ENCODE assay signal across 1 cellular context in genomic region chr12:27332407-27333310, GRCh38.
TF ChIP-seq lines count a peak whose summit lies in the region.

Gene BMAL2 (plus strand): TSS chr12:27332836. CDS start chr12:27333073, 237 bp downstream.

TF ChIP-seq in HEK293, 187 proteins besides CTCF, POLR2A, EP300 and RAD21 (continued from another document and continues in another):
- TF ChIP-seq ZNF362 (tag by site-specific recombination; IDR thresholded peaks at IDR 0.05), result no peak
- no peak for TF ChIP-seq ZNF16 (tag by site-specific recombination; IDR thresholded peaks at IDR 0.05; ENCODE audit: low read depth)
- no peak for TF ChIP-seq ZSCAN4 (tag by site-specific recombination; IDR thresholded peaks at IDR 0.05)
- no peak for TF ChIP-seq ZNF510 (tag by site-specific recombination; IDR thresholded peaks at IDR 0.05; ENCODE audit: insufficient replicate concordance)
- TF ChIP-seq ZBTB20 (tag by site-specific recombination; IDR thresholded peaks at IDR 0.05), result peak; percentile 64; the same call in 1 of the 2 replicates
- no peak for TF ChIP-seq ZNF266 (tag by site-specific recombination; IDR thresholded peaks at IDR 0.05; ENCODE audit: low read depth)
- TF ChIP-seq MYNN (tag by site-specific recombination; IDR thresholded peaks at IDR 0.05; ENCODE audit: borderline replicate concordance), result no peak
- no peak for TF ChIP-seq ZNF19 (tag by site-specific recombination; IDR thresholded peaks at IDR 0.05; ENCODE audit: low read depth)
- TF ChIP-seq ZSCAN30 (tag by site-specific recombination; IDR thresholded peaks at IDR 0.05), result peak; percentile 49; the same call in 1 of the 2 replicates
- TF ChIP-seq ZNF132 (tag by site-specific recombination; IDR thresholded peaks at IDR 0.05; ENCODE audit: borderline replicate concordance), result no peak
- TF ChIP-seq ZNF514 (tag by site-specific recombination; IDR thresholded peaks at IDR 0.05), result no peak
- TF ChIP-seq ZNF366 (tag by site-specific recombination; conservative IDR thresholded peaks at IDR 0.05), result peak; percentile 51; the same call in 1 of the 2 replicates
- TF ChIP-seq ZNF623 (tag by site-specific recombination; IDR thresholded peaks at IDR 0.05), result no peak
- TF ChIP-seq HOXC10 (CRISPR knock-in tag; IDR thresholded peaks at IDR 0.05), result no peak
- TF ChIP-seq YY1 (tag by site-specific recombination; IDR thresholded peaks at IDR 0.05), result 0 out of 2 replicates have a peak, but pooled peaks have one; percentile 26
- no peak for TF ChIP-seq ZNF626 (tag by site-specific recombination; IDR thresholded peaks at IDR 0.05)
- TF ChIP-seq ZNF335 (tag by site-specific recombination; conservative IDR thresholded peaks at IDR 0.05), result peak; percentile 62
- no peak for TF ChIP-seq ZNF211 (tag by site-specific recombination; IDR thresholded peaks at IDR 0.05; ENCODE audit: low read depth)
- no peak for TF ChIP-seq ZNF585B (tag by site-specific recombination; IDR thresholded peaks at IDR 0.05)
- TF ChIP-seq ZNF521 (tag by site-specific recombination; IDR thresholded peaks at IDR 0.05), result no peak
- no peak for TF ChIP-seq ZNF654 (tag by site-specific recombination; IDR thresholded peaks at IDR 0.05; ENCODE audit: low read depth)
- TF ChIP-seq GLIS1 (tag by site-specific recombination; IDR thresholded peaks at IDR 0.05), result peak; percentile 44; the same call in 1 of the 2 replicates
- no peak for TF ChIP-seq ZNF776 (tag by site-specific recombination; IDR thresholded peaks at IDR 0.05; ENCODE audit: borderline replicate concordance)
- no peak; the same call in 1 of the 2 replicates for TF ChIP-seq ZNF501 (tag by site-specific recombination; IDR thresholded peaks at IDR 0.05)
- TF ChIP-seq ZNF449 (tag by site-specific recombination; IDR thresholded peaks at IDR 0.05), result no peak
- TF ChIP-seq ZNF513 (tag by site-specific recombination; IDR thresholded peaks at IDR 0.05), result no peak
- TF ChIP-seq ZNF701 (tag by site-specific recombination; IDR thresholded peaks at IDR 0.05), result no peak
- no peak for TF ChIP-seq ZNF394 (tag by site-specific recombination; IDR thresholded peaks at IDR 0.05; ENCODE audit: borderline replicate concordance)
- no peak for TF ChIP-seq ZNF324 (tag by site-specific recombination; IDR thresholded peaks at IDR 0.05)
- TF ChIP-seq ZSCAN16 (tag by site-specific recombination; IDR thresholded peaks at IDR 0.05), result no peak
- TF ChIP-seq ZNF549 (tag by site-specific recombination; IDR thresholded peaks at IDR 0.05), result no peak
- TF ChIP-seq FEZF1 (tag by site-specific recombination; IDR thresholded peaks at IDR 0.05), result 0 out of 2 replicates have a peak, but pooled peaks have one; percentile 38
- TF ChIP-seq PBX3 (CRISPR knock-in tag; IDR thresholded peaks at IDR 0.05), result no peak
- TF ChIP-seq ZNF302 (tag by site-specific recombination; IDR thresholded peaks at IDR 0.05; ENCODE audit: low read depth), result no peak
- no peak for TF ChIP-seq ZNF792 (tag by site-specific recombination; IDR thresholded peaks at IDR 0.05)
- no peak for TF ChIP-seq ZNF560 (tag by site-specific recombination; IDR thresholded peaks at IDR 0.05; ENCODE audit: borderline replicate concordance)
- TF ChIP-seq, protein P1, sequence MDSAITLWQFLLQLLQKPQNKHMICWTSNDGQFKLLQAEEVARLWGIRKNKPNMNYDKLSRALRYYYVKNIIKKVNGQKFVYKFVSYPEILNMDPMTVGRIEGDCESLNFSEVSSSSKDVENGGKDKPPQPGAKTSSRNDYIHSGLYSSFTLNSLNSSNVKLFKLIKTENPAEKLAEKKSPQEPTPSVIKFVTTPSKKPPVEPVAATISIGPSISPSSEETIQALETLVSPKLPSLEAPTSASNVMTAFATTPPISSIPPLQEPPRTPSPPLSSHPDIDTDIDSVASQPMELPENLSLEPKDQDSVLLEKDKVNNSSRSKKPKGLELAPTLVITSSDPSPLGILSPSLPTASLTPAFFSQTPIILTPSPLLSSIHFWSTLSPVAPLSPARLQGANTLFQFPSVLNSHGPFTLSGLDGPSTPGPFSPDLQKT (IDR thresholded peaks at IDR 0.05; ENCODE audit: borderline replicate concordance, low read depth, low read length), result no peak
- 0 out of 2 replicates have a peak, but pooled peaks have one; percentile 38 for TF ChIP-seq ZNF777 (tag by site-specific recombination; IDR thresholded peaks at IDR 0.05; ENCODE audit: borderline replicate concordance)
- no peak for TF ChIP-seq ZNF558 (tag by site-specific recombination; IDR thresholded peaks at IDR 0.05)
- no peak for TF ChIP-seq ZNF621 (tag by site-specific recombination; IDR thresholded peaks at IDR 0.05)
- TF ChIP-seq ZNF660 (tag by site-specific recombination; IDR thresholded peaks at IDR 0.05), result no peak
- TF ChIP-seq ZNF530 (tag by site-specific recombination; IDR thresholded peaks at IDR 0.05; ENCODE audit: low read depth), result no peak
- no peak for TF ChIP-seq ZNF48 (tag by site-specific recombination; IDR thresholded peaks at IDR 0.05)
- TF ChIP-seq SP7 (tag by site-specific recombination; IDR thresholded peaks at IDR 0.05), result peak; percentile 70
- TF ChIP-seq ZNF416 (tag by site-specific recombination; IDR thresholded peaks at IDR 0.05), result no peak
- TF ChIP-seq OVOL3 (tag by site-specific recombination; IDR thresholded peaks at IDR 0.05), result no peak
- no peak for TF ChIP-seq ZNF133 (tag by site-specific recombination; IDR thresholded peaks at IDR 0.05)
- no peak for TF ChIP-seq GLI2 (tag by site-specific recombination; IDR thresholded peaks at IDR 0.05; ENCODE audit: borderline replicate concordance, low read depth)
- no peak for TF ChIP-seq ZSCAN18 (tag by site-specific recombination; IDR thresholded peaks at IDR 0.05)
- no peak for TF ChIP-seq ZNF664 (tag by site-specific recombination; IDR thresholded peaks at IDR 0.05)
- no peak for TF ChIP-seq ZNF426 (tag by site-specific recombination; IDR thresholded peaks at IDR 0.05)
- no peak for TF ChIP-seq BCL11A (tag by site-specific recombination; IDR thresholded peaks at IDR 0.05; ENCODE audit: low read depth)
- no peak for TF ChIP-seq ZNF280D (tag by site-specific recombination; IDR thresholded peaks at IDR 0.05)
- no peak for TF ChIP-seq ZNF10 (tag by site-specific recombination; IDR thresholded peaks at IDR 0.05)
- no peak for TF ChIP-seq ZNF843 (tag by site-specific recombination; IDR thresholded peaks at IDR 0.05)
- no peak for TF ChIP-seq ZNF112 (tag by site-specific recombination; IDR thresholded peaks at IDR 0.05)
- TF ChIP-seq ZNF561 (tag by site-specific recombination; IDR thresholded peaks at IDR 0.05; ENCODE audit: borderline replicate concordance), result no peak
- TF ChIP-seq, protein P2, sequence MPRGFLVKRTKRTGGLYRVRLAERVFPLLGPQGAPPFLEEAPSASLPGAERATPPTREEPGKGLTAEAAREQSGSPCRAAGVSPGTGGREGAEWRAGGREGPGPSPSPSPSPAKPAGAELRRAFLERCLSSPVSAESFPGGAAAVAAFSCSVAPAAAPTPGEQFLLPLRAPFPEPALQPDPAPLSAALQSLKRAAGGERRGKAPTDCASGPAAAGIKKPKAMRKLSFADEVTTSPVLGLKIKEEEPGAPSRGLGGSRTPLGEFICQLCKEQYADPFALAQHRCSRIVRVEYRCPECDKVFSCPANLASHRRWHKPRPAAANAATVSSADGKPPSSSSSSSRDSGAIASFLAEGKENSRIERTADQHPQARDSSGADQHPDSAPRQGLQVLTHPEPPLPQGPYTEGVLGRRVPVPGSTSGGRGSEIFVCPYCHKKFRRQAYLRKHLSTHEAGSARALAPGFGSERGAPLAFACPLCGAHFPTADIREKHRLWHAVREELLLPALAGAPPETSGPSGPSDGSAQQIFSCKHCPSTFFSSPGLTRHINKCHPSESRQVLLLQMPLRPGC (tag by site-specific recombination; IDR thresholded peaks at IDR 0.05), result no peak
- TF ChIP-seq, protein P3, sequence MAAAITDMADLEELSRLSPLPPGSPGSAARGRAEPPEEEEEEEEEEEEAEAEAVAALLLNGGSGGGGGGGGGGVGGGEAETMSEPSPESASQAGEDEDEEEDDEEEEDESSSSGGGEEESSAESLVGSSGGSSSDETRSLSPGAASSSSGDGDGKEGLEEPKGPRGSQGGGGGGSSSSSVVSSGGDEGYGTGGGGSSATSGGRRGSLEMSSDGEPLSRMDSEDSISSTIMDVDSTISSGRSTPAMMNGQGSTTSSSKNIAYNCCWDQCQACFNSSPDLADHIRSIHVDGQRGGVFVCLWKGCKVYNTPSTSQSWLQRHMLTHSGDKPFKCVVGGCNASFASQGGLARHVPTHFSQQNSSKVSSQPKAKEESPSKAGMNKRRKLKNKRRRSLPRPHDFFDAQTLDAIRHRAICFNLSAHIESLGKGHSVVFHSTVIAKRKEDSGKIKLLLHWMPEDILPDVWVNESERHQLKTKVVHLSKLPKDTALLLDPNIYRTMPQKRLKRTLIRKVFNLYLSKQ (tag by site-specific recombination; IDR thresholded peaks at IDR 0.05; ENCODE audit: borderline replicate concordance), result no peak
